In the genomic region with DNA sequence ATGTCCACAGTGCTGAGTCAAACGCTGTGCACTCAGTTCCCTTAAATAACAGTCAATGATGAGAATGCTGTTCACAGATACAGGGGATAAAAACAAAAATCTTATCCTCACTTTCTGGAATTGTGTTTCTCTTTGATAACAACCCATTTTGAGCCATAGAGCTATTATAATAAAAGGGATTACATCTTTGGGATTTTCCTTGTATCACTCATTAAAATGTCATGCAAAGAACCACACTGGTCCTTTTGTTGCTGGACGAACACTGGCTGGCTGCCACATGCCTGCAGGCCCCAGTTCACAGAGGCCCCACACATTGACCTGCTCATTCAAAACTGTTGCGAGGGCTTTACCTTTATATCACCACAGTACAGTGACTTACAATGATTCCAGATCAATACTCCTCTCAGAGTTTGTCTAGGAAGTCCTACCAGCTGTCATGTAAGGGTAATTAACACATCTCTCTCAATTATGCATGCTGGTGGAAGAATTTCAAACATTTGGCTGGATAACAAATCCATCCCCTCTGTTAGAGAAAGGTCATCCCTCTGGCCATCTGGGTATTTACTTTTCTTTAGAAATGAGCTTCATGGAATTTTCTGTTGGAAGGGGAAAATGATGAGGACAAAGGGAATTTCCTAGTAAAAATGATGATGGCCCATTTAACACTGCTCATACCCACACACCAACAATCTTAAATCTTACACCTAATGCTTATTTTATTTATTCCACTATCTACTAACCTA, we compare ENCODE assay signal across 12 cellular contexts.
DNase-seq lines count a peak whose midpoint lies in the region; ATAC-seq, FAIRE-seq and TF ChIP-seq lines count a peak whose summit lies in the region.
"Had no signal": no experiment of that assay in that cellular context is flagged by ENCODE, and none has a peak within 500 bp of the region (broad histone marks: within the 10 kb centered on the region; RNA-seq: fewer than 3 reads in every experiment).

No MANE protein-coding gene starts in this region.

- H3K36me3 ChIP-seq in H1 (ENCODE audit: control insufficient read depth in 2 of 4, insufficient read depth in 4 of 4, low read length in 3 of 4) (no peaks in the 10 kb centered on the region), H7 (replicated peaks; ENCODE audit: control insufficient read depth, insufficient read depth, low read length) (no peaks in the 10 kb centered on the region)
- H3K36me3 ChIP-seq: upper lobe of left lung had no signal

- ATAC-seq in HG03354 (IDR thresholded peaks at IDR 0.05; ENCODE audit: poor library complexity, severe bottlenecking, unreplicated experiment) (no peak), HG03432 (IDR thresholded peaks at IDR 0.05; ENCODE audit: unreplicated experiment) (no peak)
- ATAC-seq: left colon had no signal

- H2BK15ac ChIP-seq in H1 (ENCODE audit: low read length): no peak overlapping the region

- peaks cover 0 to 6% (median 1%) of the 10 kb centered on the region in 4 experiments; a peak in 3 of 7 replicates for H3K4me1 ChIP-seq in H1 (replicated peaks in 1 of 4; ENCODE audit: control insufficient read depth in 3 of 4, insufficient read depth in 4 of 4, low read length in 3 of 4)

- H3K79me2 ChIP-seq in H1 (ENCODE audit: control insufficient read depth in 1 of 2, insufficient read depth in 2 of 2, low read length in 2 of 2): no peaks in the 10 kb centered on the region

- H3K4me3 ChIP-seq in H1 (ENCODE audit: extremely low read depth in 1 of 4, insufficient read depth in 2 of 4, low read depth in 3 of 4, low read length in 4 of 4) (no peak overlapping the region), H7 (ENCODE audit: insufficient read depth, low read depth, low read length) (no peak overlapping the region)
- H3K4me3 ChIP-seq: BLaER1, upper lobe of left lung had no signal

- no peaks in the 10 kb centered on the region for H3K23me2 ChIP-seq in H1 (ENCODE audit: low read depth, low read length)

- TF ChIP-seq CTCF in H1 (IDR thresholded peaks at IDR 0.05; ENCODE audit: control extremely low read depth in 1 of 3, insufficient read depth in 1 of 3, low read depth in 1 of 3, low read length in 3 of 3): no peak

- no peak overlapping the region for H4K91ac ChIP-seq in H1 (replicated peaks; ENCODE audit: insufficient read length, low read length)

- no peak overlapping the region for H2AFZ ChIP-seq in H1 (ENCODE audit: low read length)

- no peak overlapping the region for H3K23ac ChIP-seq in H1 (ENCODE audit: insufficient read length)

- no peak overlapping the region for H2BK12ac ChIP-seq in H1 (ENCODE audit: low read depth, low read length)

- DNase-seq in ACHN (peak; percentile 17), NCI-H524 treated with DMSO at 0.1 percent for 48 hours (lab: John Stamatoyannopoulos, UW) (peak; percentile 29), H1 (ENCODE audit: low read depth in 1 of 2, low spot score in 2 of 2) (no peak), midbrain (lab: John Stamatoyannopoulos, UW) (peak; percentile 65), H7 (no peak)
- DNase-seq in activated T-cell treated with anti-CD3 and anti-CD28 coated beads, Interleukin-2, amount 50 U/mL, for 48 hours: no peak
- DNase-seq: left colon, NCI-H1417 treated with DMSO at 0.1 percent for 48 hours, upper lobe of left lung had no signal

- H2AK5ac ChIP-seq in H1 (ENCODE audit: low read depth, low read length): no peak overlapping the region

- no peak overlapping the region for H2BK5ac ChIP-seq in H1 (ENCODE audit: low read depth, low read length)

- H3K4me2 ChIP-seq in H1 (ENCODE audit: insufficient read depth in 1 of 2, low read depth in 2 of 2, low read length in 2 of 2): no peak overlapping the region
- H3K4me2 ChIP-seq: BLaER1 had no signal

- no peak overlapping the region for H3K14ac ChIP-seq in H1 (ENCODE audit: insufficient read length)

- no peak overlapping the region for H3K18ac ChIP-seq in H1 (ENCODE audit: extremely low read depth, low read length)

- no peak overlapping the region for H2BK120ac ChIP-seq in H1 (replicated peaks; ENCODE audit: low read depth, low read length)

- no peak overlapping the region for H3K4ac ChIP-seq in H1 (replicated peaks; ENCODE audit: insufficient read length, low read depth, low read length)

- H3K9ac ChIP-seq in H1 (replicated peaks in 1 of 4; ENCODE audit: extremely low read depth in 1 of 4, low read depth in 3 of 4, low read length in 3 of 4): no peak overlapping the region
- H3K9ac ChIP-seq: BLaER1 had no signal

- CTCF ChIA-PET in H1 (lab: Charles Lee; ENCODE audit: partially characterized antibody): interaction anchor here (0.7 to 0.8 kb wide), 2 partner anchors 37 to 42 kb away, joined by 3 to 4 read pairs; no protein-coding TSS in a partner anchor

- no peak overlapping the region for H3K27ac ChIP-seq in H1 (ENCODE audit: low read depth, low read length)
- H3K27ac ChIP-seq: BLaER1 had no signal

- FAIRE-seq in H1 (lab: Jason Lieb, UNC): no peak

- H4K8ac ChIP-seq in H1 (ENCODE audit: extremely low read depth, insufficient read depth, low read length): no peak overlapping the region

- 94% methylated on average over 3 of the region's 3 CpGs; no CpG with 5 or more reads in 1 of the 2 experiments for WGBS in H1 (ENCODE audit: extremely low coverage in 1 of 2, insufficient coverage in 1 of 2, insufficient read length in 1 of 2, insufficient replicate concordance in 2 of 2, low coverage in 1 of 2, low lambda C conversion rate in 2 of 2, missing lambda C conversion rate in 1 of 2), 2 experiments

- H3K27me3 ChIP-seq in H1 (replicated peaks in 1 of 4; ENCODE audit: control insufficient read depth in 3 of 4, extremely low read depth in 1 of 4, insufficient read depth in 3 of 4, low read length in 3 of 4) (no peaks in the 10 kb centered on the region), H7 (ENCODE audit: control insufficient read depth, insufficient read depth, low read length) (no peaks in the 10 kb centered on the region)
- H3K27me3 ChIP-seq: BLaER1, upper lobe of left lung had no signal

- H3K56ac ChIP-seq in H1 (replicated peaks; ENCODE audit: insufficient read length, low read depth, low read length): no peak overlapping the region

- no peak for TF ChIP-seq POLR2A in H1 (IDR thresholded peaks at IDR 0.05; ENCODE audit: control extremely low read depth in 1 of 2, low read depth in 2 of 2, low read length in 2 of 2)

- no peak for TF ChIP-seq RAD21 in H1 (IDR thresholded peaks at IDR 0.05 in 1 of 2, conservative IDR thresholded peaks at IDR 0.05 in 1 of 2; ENCODE audit: low read depth in 2 of 2, low read length in 2 of 2)

- no peak overlapping the region for H4K5ac ChIP-seq in H1 (ENCODE audit: insufficient read length, low read depth, low read length)

- H3K79me1 ChIP-seq in H1 (ENCODE audit: low read depth, low read length): no peaks in the 10 kb centered on the region

- in situ Hi-C loops in ACHN (cut with HindIII; ENCODE audit: low pct_ligation_motif_present, low pct_unique_long_range_greater_than_20kb, low sequenced_read_pairs): no loop called here

- H3K9me3 ChIP-seq in H1 (ENCODE audit: insufficient read depth in 2 of 2, low read depth in 1 of 2, low read length in 1 of 2): no peaks in the 10 kb centered on the region
- H3K9me3 ChIP-seq: BLaER1, upper lobe of left lung had no signal

- POLR2A ChIA-PET in H1 (lab: Charles Lee; ENCODE audit: partially characterized antibody): interaction anchor here (0.9 to 1.0 kb wide), 2 partner anchors 15 to 20 kb away, joined by 3 to 4 read pairs; no protein-coding TSS in a partner anchor

- H2BK20ac ChIP-seq in H1 (ENCODE audit: low read length): no peak overlapping the region

- H4K20me1 ChIP-seq in H1 (replicated peaks in 1 of 2; ENCODE audit: control insufficient read depth in 1 of 2, insufficient read depth in 2 of 2, low read length in 2 of 2): no peaks in the 10 kb centered on the region

- no peak for TF ChIP-seq EP300 in H1 (IDR thresholded peaks at IDR 0.05; ENCODE audit: borderline replicate concordance in 1 of 2, low read depth in 2 of 2, low read length in 2 of 2)

TF ChIP-seq in H1, 55 proteins besides CTCF, POLR2A, EP300 and RAD21:
- TF ChIP-seq, protein P1, sequence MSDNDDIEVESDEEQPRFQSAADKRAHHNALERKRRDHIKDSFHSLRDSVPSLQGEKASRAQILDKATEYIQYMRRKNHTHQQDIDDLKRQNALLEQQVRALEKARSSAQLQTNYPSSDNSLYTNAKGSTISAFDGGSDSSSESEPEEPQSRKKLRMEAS (IDR thresholded peaks at IDR 0.05): peak; percentile 22; the same call in 1 of the 2 replicates
- TF ChIP-seq, protein P2, sequence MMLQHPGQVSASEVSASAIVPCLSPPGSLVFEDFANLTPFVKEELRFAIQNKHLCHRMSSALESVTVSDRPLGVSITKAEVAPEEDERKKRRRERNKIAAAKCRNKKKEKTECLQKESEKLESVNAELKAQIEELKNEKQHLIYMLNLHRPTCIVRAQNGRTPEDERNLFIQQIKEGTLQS (IDR thresholded peaks at IDR 0.05; ENCODE audit: insufficient read depth, low read depth, low read length): no peak
- 0 out of 2 replicates have a peak, but pooled peaks have one; percentile 24 for TF ChIP-seq TCF12 (IDR thresholded peaks at IDR 0.05; ENCODE audit: low read depth, low read length)

Comparison
In these comparisons a context has a peak if more than half of its experiments do, and no peak if none do; other contexts are left out.
1. DNase-seq: peak in ACHN (single experiment), NCI-H524 treated with DMSO at 0.1 percent for 48 hours (single experiment) and midbrain (single experiment); none in H1 (0 of 2), activated T-cell treated with anti-CD3 and anti-CD28 coated beads, Interleukin-2, amount 50 U/mL, for 48 hours (0 of 2) and H7 (single experiment).